13 cellular contexts compared by ENCODE assay signal in genomic region chr9:135898634-135899407, GRCh38. TPM values are rescaled to one million over a fixed set of nuclear protein-coding genes. Genes with fewer than 3 reads are reported as not detected.
A peak's percentile ranks its signal among the peaks of the same experiment; 100 is the strongest.
DNase-seq lines count a peak whose midpoint lies in the region; ATAC-seq and TF ChIP-seq lines count a peak whose summit lies in the region.
"Had no signal": no experiment of that assay in that cellular context is flagged by ENCODE, and none has a peak within 500 bp of the region (broad histone marks: within the 10 kb centered on the region; RNA-seq: fewer than 3 reads in every experiment).

No MANE protein-coding gene starts in this region.

- no peak for DNase-seq in CD4-positive, alpha-beta T cell
- DNase-seq in H4 (ENCODE audit: low spot score) (peak; percentile 49), myocyte (ENCODE audit: low read depth) (peak; percentile 50), AML-193 (lab: John Stamatoyannopoulos, UW) (no peak)
- DNase-seq in central memory CD4-positive, alpha-beta T cell, result no peak
- DNase-seq: activated CD4-positive, alpha-beta T cell treated with anti-CD3 and anti-CD28 coated beads for 48 hours; amniotic stem cell; NCI-H1417 treated with DMSO at 0.1 percent for 48 hours; psoas muscle; substantia nigra; SW 1271 had no signal

- intact Hi-C loops in CD4-positive, alpha-beta T cell (cut with DNase I, micrococcal nuclease), result no loop called here

- no peak for TF ChIP-seq CTCF in CD4-positive, alpha-beta T cell (IDR thresholded peaks at IDR 0.05)

- no peaks in the 10 kb centered on the region for H3K27me3 Mint-ChIP-seq in CD4-positive, alpha-beta T cell
- no peaks in the 10 kb centered on the region for H3K27me3 Mint-ChIP-seq in activated T-helper 17 cell treated with anti-CD3 and anti-CD28 coated beads, Interleukin-2, amount 50 U/mL, for 72 hours

- ATAC-seq in CD4-positive, alpha-beta T cell (ENCODE audit: poor library complexity), result no peak
- ATAC-seq in activated T-helper 17 cell treated with anti-CD3 and anti-CD28 coated beads, Interleukin-2, amount 50 U/mL, for 72 hours (replicated peaks), result peak; percentile 69
- no peak for ATAC-seq in GM19035 (IDR thresholded peaks at IDR 0.05; ENCODE audit: unreplicated experiment)
- ATAC-seq: psoas muscle had no signal

- H3K36me3 Mint-ChIP-seq in CD4-positive, alpha-beta T cell (ENCODE audit: low read depth), result peaks cover 11% of the 10 kb centered on the region
- H3K36me3 Mint-ChIP-seq in activated T-helper 17 cell treated with anti-CD3 and anti-CD28 coated beads, Interleukin-2, amount 50 U/mL, for 72 hours (ENCODE audit: low read depth), result peaks cover 37% of the 10 kb centered on the region

- H3K27ac Mint-ChIP-seq in CD4-positive, alpha-beta T cell, result no peak overlapping the region
- H3K27ac Mint-ChIP-seq in activated T-helper 17 cell treated with anti-CD3 and anti-CD28 coated beads, Interleukin-2, amount 50 U/mL, for 72 hours, result peak overlapping the region; percentile 39

- H3K27ac ChIP-seq in CD4-positive, alpha-beta T cell (ENCODE audit: low read depth, low read length), result no peak overlapping the region
- H3K27ac ChIP-seq: psoas muscle had no signal

- H3K9me3 ChIP-seq in CD4-positive, alpha-beta T cell (ENCODE audit: control insufficient read depth, low read length), result no peaks in the 10 kb centered on the region
- H3K9me3 ChIP-seq: psoas muscle had no signal

- H3K9me3 Mint-ChIP-seq in CD4-positive, alpha-beta T cell, result peaks cover 6% of the 10 kb centered on the region
- peaks cover 5% of the 10 kb centered on the region for H3K9me3 Mint-ChIP-seq in activated T-helper 17 cell treated with anti-CD3 and anti-CD28 coated beads, Interleukin-2, amount 50 U/mL, for 72 hours

- H3K4me3 Mint-ChIP-seq in CD4-positive, alpha-beta T cell, result peak overlapping the region; percentile 9
- H3K4me3 Mint-ChIP-seq in activated T-helper 17 cell treated with anti-CD3 and anti-CD28 coated beads, Interleukin-2, amount 50 U/mL, for 72 hours, result peak overlapping the region; percentile 40

- H3K27me3 ChIP-seq in CD4-positive, alpha-beta T cell (ENCODE audit: control insufficient read depth, insufficient read depth, low read length), result no peaks in the 10 kb centered on the region

- CTCF ChIA-PET in CD4-positive, alpha-beta T cell (lab: Charles Lee), result no interaction called here

- peaks cover 73% of the 10 kb centered on the region for H3K4me1 Mint-ChIP-seq in CD4-positive, alpha-beta T cell (ENCODE audit: low read depth)
- peaks cover 60% of the 10 kb centered on the region for H3K4me1 Mint-ChIP-seq in activated T-helper 17 cell treated with anti-CD3 and anti-CD28 coated beads, Interleukin-2, amount 50 U/mL, for 72 hours

- POLR2A ChIA-PET in CD4-positive, alpha-beta T cell (lab: Charles Lee), result interaction anchor here (1.1 kb wide), 1 partner anchor 8 kb away, joined by 3 read pairs; the partner anchor contains the start of gene CAMSAP1

RNA-seq across cellular contexts. Expression of gene CAMSAP1, which starts 8.5 kb away (rescaled TPM):
- 10 to 100 TPM; 16.8 to 18.2 TPM for total RNA-seq in CD4-positive, alpha-beta T cell
- 11.0 and 13.5 TPM in 2 replicates for total RNA-seq in H4 (2014; rRNA removed; shearing (Covaris generic))
- 10 to 100 TPM; 37.8 to 46.2 TPM for total RNA-seq in activated T-helper 17 cell treated with anti-CD3 and anti-CD28 coated beads, Interleukin-2, amount 50 U/mL, for 72 hours
- total RNA-seq in myocyte, result 45.8 and 57.8 TPM in 2 replicates
- 22.2 TPM for polyA plus RNA-seq in myocyte (2012)

Comparison
In these comparisons a context has a peak if more than half of its experiments do, and no peak if none do; other contexts are left out.
1. DNase-seq: peak in H4 (single experiment) and myocyte (single experiment); none in CD4-positive, alpha-beta T cell (0 of 10), AML-193 (0 of 2) and central memory CD4-positive, alpha-beta T cell (single experiment).